ENCODE assay signal across 16 cellular contexts in genomic region chr20:64130876-64131275, GRCh38. TPM values are rescaled to one million over a fixed set of nuclear protein-coding genes. Genes with fewer than 3 reads are reported as not detected.
DNase-seq lines count a peak whose midpoint lies in the region; ATAC-seq and TF ChIP-seq lines count a peak whose summit lies in the region.
"Had no signal": no experiment of that assay in that cellular context is flagged by ENCODE, and none has a peak within 500 bp of the region (broad histone marks: within the 10 kb centered on the region; RNA-seq: fewer than 3 reads in every experiment).

No MANE protein-coding gene starts in this region.

- H3K27ac ChIP-seq in neuronal stem cell (replicated peaks; ENCODE audit: low read length), result no peak overlapping the region
- H3K27ac ChIP-seq: GM23248, SJCRH30 had no signal

- no peak overlapping the region for H2BK15ac ChIP-seq in neuronal stem cell (ENCODE audit: low read length)

- peaks cover 0 to 6% of the 10 kb centered on the region in 2 donors for H3K4me1 ChIP-seq in neuronal stem cell (ENCODE audit: control insufficient read depth in 2 of 2, insufficient read depth in 1 of 2, low read depth in 1 of 2, low read length in 2 of 2)
- H3K4me1 ChIP-seq: SJCRH30 had no signal

- no peak overlapping the region for H3K4me3 ChIP-seq in neuronal stem cell (ENCODE audit: low read length in 2 of 2)
- H3K4me3 ChIP-seq: GM23248, SJCRH30 had no signal

- no peak for ATAC-seq in left cardiac atrium
- ATAC-seq in T-cell (replicated peaks in 1 of 4), result no peak
- no peak for ATAC-seq in HG03139 (IDR thresholded peaks at IDR 0.05; ENCODE audit: unreplicated experiment)

- H2BK120ac ChIP-seq in neuronal stem cell (ENCODE audit: low read depth, low read length), result no peak overlapping the region

- H3K36me3 Mint-ChIP-seq in glutamatergic neuron (ENCODE audit: unreplicated experiment) (peaks cover 7% of the 10 kb centered on the region), T-cell (no peaks in the 10 kb centered on the region)
- H3K36me3 Mint-ChIP-seq: CD8-positive, alpha-beta memory T cell had no signal

- H3K4me1 Mint-ChIP-seq in glutamatergic neuron (ENCODE audit: low read depth, unreplicated experiment) (peaks cover 3% of the 10 kb centered on the region), T-cell (no peaks in the 10 kb centered on the region)
- H3K4me1 Mint-ChIP-seq: CD8-positive, alpha-beta memory T cell had no signal

- no CpG with 5 or more reads among the region's 10 CpGs for WGBS in neuronal stem cell (ENCODE audit: extremely low coverage in 2 of 2, insufficient read length in 2 of 2, insufficient replicate concordance in 1 of 2), 2 donors

- H3K4me3 Mint-ChIP-seq in glutamatergic neuron (ENCODE audit: unreplicated experiment) (no peak overlapping the region), T-cell (no peak overlapping the region)
- H3K4me3 Mint-ChIP-seq: CD8-positive, alpha-beta memory T cell had no signal

- H3K9me3 ChIP-seq in neuronal stem cell (replicated peaks in 1 of 2; ENCODE audit: control insufficient read depth in 2 of 2, insufficient read depth in 1 of 2, low read depth in 1 of 2, low read length in 2 of 2), result no peaks in the 10 kb centered on the region
- H3K9me3 ChIP-seq: SJCRH30 had no signal

- no peaks in the 10 kb centered on the region for H3K36me3 ChIP-seq in neuronal stem cell (replicated peaks in 1 of 2; ENCODE audit: control insufficient read depth in 2 of 2, insufficient read depth in 2 of 2, low read length in 2 of 2)
- H3K36me3 ChIP-seq: SJCRH30 had no signal

- H3K23ac ChIP-seq in neuronal stem cell (ENCODE audit: low read depth, low read length, poor library complexity), result no peak overlapping the region

- H2AK5ac ChIP-seq in neuronal stem cell (ENCODE audit: low read depth, low read length), result no peak overlapping the region

- intact Hi-C loops in cardiac septum (cut with DNase I), result no loop called here
- intact Hi-C loops in left cardiac atrium (cut with DNase I), result no loop called here

- H3K18ac ChIP-seq in neuronal stem cell (ENCODE audit: low read length), result no peak overlapping the region

- H3K79me1 ChIP-seq in neuronal stem cell (ENCODE audit: low read depth, low read length), result no peaks in the 10 kb centered on the region

- no peak for TF ChIP-seq CTCF in glutamatergic neuron (IDR thresholded peaks at IDR 0.05; ENCODE audit: partially characterized antibody, unreplicated experiment)

- no peak overlapping the region for H4K91ac ChIP-seq in neuronal stem cell (ENCODE audit: low read depth, low read length, poor library complexity)

- no peak overlapping the region for H4K8ac ChIP-seq in neuronal stem cell (ENCODE audit: low read depth, low read length)

- H3K4ac ChIP-seq in neuronal stem cell (ENCODE audit: low read length), result no peak overlapping the region

- H3K9me3 Mint-ChIP-seq in glutamatergic neuron (ENCODE audit: unreplicated experiment), result peaks cover 8% of the 10 kb centered on the region
- H3K9me3 Mint-ChIP-seq in T-cell, result no peaks in the 10 kb centered on the region
- H3K9me3 Mint-ChIP-seq: CD8-positive, alpha-beta memory T cell had no signal

- H3K9ac ChIP-seq in neuronal stem cell (ENCODE audit: low read depth, low read length, poor library complexity), result peak overlapping the region; percentile 39
- H3K9ac ChIP-seq: GM23248 had no signal

- POLR2A ChIA-PET in T-cell (lab: Charles Lee), result no interaction called here

- no peak overlapping the region for H2BK5ac ChIP-seq in neuronal stem cell (ENCODE audit: low read length)

- H3K27me3 Mint-ChIP-seq in glutamatergic neuron (ENCODE audit: unreplicated experiment), result peaks cover 6% of the 10 kb centered on the region
- H3K27me3 Mint-ChIP-seq in T-cell, result peaks cover 9 to 22% of the 10 kb centered on the region in 2 donors

- CTCF ChIA-PET in T-cell (lab: Charles Lee), result no interaction called here

- H2AFZ ChIP-seq in neuronal stem cell (ENCODE audit: low read length), result no peak overlapping the region
- H2AFZ ChIP-seq: GM23248 had no signal

- H3K27ac Mint-ChIP-seq in glutamatergic neuron (ENCODE audit: unreplicated experiment), result no peak overlapping the region
- H3K27ac Mint-ChIP-seq in T-cell, result no peak overlapping the region
- H3K27ac Mint-ChIP-seq: CD8-positive, alpha-beta memory T cell had no signal

- H3K4me2 ChIP-seq in neuronal stem cell (ENCODE audit: insufficient read depth, low read length, poor library complexity, severe bottlenecking), result no peak overlapping the region

- no peak overlapping the region for H3K14ac ChIP-seq in neuronal stem cell (ENCODE audit: low read length)

- DNase-seq in cardiac septum (ENCODE audit: low spot score) (peak; percentile 29), left cardiac atrium (no peak), glutamatergic neuron (peak; percentile 3), neuronal stem cell (ENCODE audit: low spot score) (no peak), T-cell (no peak), NCI-H1105 treated with DMSO at 0.1 percent for 48 hours (lab: John Stamatoyannopoulos, UW) (no peak)
- DNase-seq: ACHN; CD8-positive, alpha-beta memory T cell; KBM-7; NCI-H1105; NCI-H1694; NCI-H2081 treated with DMSO at 0.1 percent for 48 hours; NCI-H446 treated with DMSO at 0.1 percent for 48 hours had no signal

- H3K27me3 ChIP-seq in neuronal stem cell (ENCODE audit: control insufficient read depth in 3 of 3, insufficient read depth in 3 of 3, low read depth in 1 of 3, low read length in 3 of 3), result no peaks in the 10 kb centered on the region
- H3K27me3 ChIP-seq: SJCRH30 had no signal

- no peak overlapping the region for H2BK12ac ChIP-seq in neuronal stem cell (ENCODE audit: low read length)

RNA-seq across cellular contexts. Expression of gene NPBWR2, which starts 23.5 kb away (rescaled TPM):
- not detected for total RNA-seq in cardiac septum
- total RNA-seq in left cardiac atrium, result not detected
- not detected for total RNA-seq in glutamatergic neuron (ENCODE audit: unreplicated experiment)
- polyA plus RNA-seq in neuronal stem cell (2013, experiment 1 of 2), result not detected
- not detected for polyA plus RNA-seq in neuronal stem cell (2013, experiment 2 of 2)
- total RNA-seq in T-cell, result not detected
- total RNA-seq: CD8-positive, alpha-beta memory T cell; GM23248; SJCRH30 had no signal
- polyA plus RNA-seq: CD8-positive, alpha-beta memory T cell; GM23248 had no signal

RNA-seq across cellular contexts. Expression of gene MYT1, which starts 33.4 kb away (rescaled TPM):
- total RNA-seq in cardiac septum (not detected), left cardiac atrium (under 1 TPM; 0.21 to 0.34 TPM), glutamatergic neuron (ENCODE audit: unreplicated experiment) (159 TPM), T-cell (under 1 TPM in 1 of 5 donors, not detected in 4; 0.06 TPM)
- 3.1 TPM for polyA plus RNA-seq in neuronal stem cell (2013, experiment 1 of 2)
- 3.2 TPM for polyA plus RNA-seq in neuronal stem cell (2013, experiment 2 of 2)
- total RNA-seq: GM23248, SJCRH30 had no signal
- polyA plus RNA-seq: CD8-positive, alpha-beta memory T cell; GM23248 had no signal

RNA-seq across cellular contexts. Expression of gene LKAAEAR1, which starts 46.7 kb away (rescaled TPM):
- total RNA-seq in cardiac septum, result not detected
- total RNA-seq in left cardiac atrium, result under 1 TPM in 1 of 2 donors, not detected in 1; 0.41 TPM
- not detected for total RNA-seq in glutamatergic neuron (ENCODE audit: unreplicated experiment)
- 0.10 TPM for polyA plus RNA-seq in neuronal stem cell (2013, experiment 1 of 2)
- polyA plus RNA-seq in neuronal stem cell (2013, experiment 2 of 2), result 0.08 TPM
- under 1 TPM in 3 of 5 donors, not detected in 2; 0.30 to 0.86 (median 0.35) TPM for total RNA-seq in T-cell
- total RNA-seq: SJCRH30 had no signal

RNA-seq across cellular contexts. Expression of gene OPRL1, which starts 51.0 kb away (rescaled TPM):
- total RNA-seq in cardiac septum (0.48 TPM), left cardiac atrium (under 1 TPM; 0.71 to 0.97 TPM), glutamatergic neuron (ENCODE audit: unreplicated experiment) (2.9 TPM), T-cell (1 to 10 TPM; 1.1 to 1.9 (median 1.5) TPM)
- polyA plus RNA-seq in neuronal stem cell (2013, experiment 1 of 2), result 2.6 TPM
- 2.5 TPM for polyA plus RNA-seq in neuronal stem cell (2013, experiment 2 of 2)

RNA-seq across cellular contexts. Expression of gene RGS19, which starts 51.6 kb away (rescaled TPM):
- total RNA-seq in cardiac septum (3.1 TPM), left cardiac atrium (1 to 10 TPM; 9.7 to 10.0 TPM), glutamatergic neuron (ENCODE audit: unreplicated experiment) (4.4 TPM), T-cell (10 to 100 TPM; 39.2 to 61.7 (median 57.3) TPM)
- polyA plus RNA-seq in neuronal stem cell (2013, experiment 1 of 2), result 7.9 TPM
- 8.0 TPM for polyA plus RNA-seq in neuronal stem cell (2013, experiment 2 of 2)

Comparison
In these comparisons a context has a peak if more than half of its experiments do, and no peak if none do; other contexts are left out.
1. DNase-seq: peak in cardiac septum (single experiment) and glutamatergic neuron (single experiment); none in left cardiac atrium (single experiment), neuronal stem cell (single experiment), T-cell (0 of 34) and NCI-H1105 treated with DMSO at 0.1 percent for 48 hours (single experiment).
2. RNA of gene MYT1, which starts 33.4 kb away (total RNA-seq): 159 TPM in glutamatergic neuron (single experiment); 0.21 to 0.34 TPM in left cardiac atrium, 0.06 TPM in T-cell and not detected in cardiac septum (single experiment); every median in the first group is over 100 times any median in the second.